ENCODE assay signal across 8 cellular contexts in genomic region chr19:17336872-17337674, GRCh38. TPM values are rescaled to one million over a fixed set of nuclear protein-coding genes. Genes with fewer than 3 reads are reported as not detected.
A peak's percentile ranks its signal among the peaks of the same experiment; 100 is the strongest.
DNase-seq lines count a peak whose midpoint lies in the region; ATAC-seq lines count a peak whose summit lies in the region.

A gene with protein sequence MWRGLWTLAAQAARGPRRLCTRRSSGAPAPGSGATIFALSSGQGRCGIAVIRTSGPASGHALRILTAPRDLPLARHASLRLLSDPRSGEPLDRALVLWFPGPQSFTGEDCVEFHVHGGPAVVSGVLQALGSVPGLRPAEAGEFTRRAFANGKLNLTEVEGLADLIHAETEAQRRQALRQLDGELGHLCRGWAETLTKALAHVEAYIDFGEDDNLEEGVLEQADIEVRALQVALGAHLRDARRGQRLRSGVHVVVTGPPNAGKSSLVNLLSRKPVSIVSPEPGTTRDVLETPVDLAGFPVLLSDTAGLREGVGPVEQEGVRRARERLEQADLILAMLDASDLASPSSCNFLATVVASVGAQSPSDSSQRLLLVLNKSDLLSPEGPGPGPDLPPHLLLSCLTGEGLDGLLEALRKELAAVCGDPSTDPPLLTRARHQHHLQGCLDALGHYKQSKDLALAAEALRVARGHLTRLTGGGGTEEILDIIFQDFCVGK (plus strand): TSS chr19:17337553. CDS start chr19:17337612, 59 bp downstream.

- H3K36me3 Mint-ChIP-seq in activated CD8-positive, alpha-beta memory T cell treated with anti-CD3 and anti-CD28 coated beads, Interleukin-2, amount 10 ng/mL, durations not matched to agents 7 days and 5 days, result peaks cover 8% of the 10 kb centered on the region

- no peak within 1 kb of the TSS for H2BK15ac ChIP-seq in mesendoderm (replicated peaks; ENCODE audit: low read depth)

- H2AK5ac ChIP-seq in mesendoderm (ENCODE audit: low read length), result no peak within 1 kb of the TSS

- H3K36me3 ChIP-seq in NT2/D1 (ENCODE audit: insufficient read depth, insufficient read length, low read length) (peaks cover 37% of the 10 kb centered on the region), endocrine pancreas (ENCODE audit: control insufficient read depth, insufficient read depth, low read length) (no peaks in the 10 kb centered on the region), mesendoderm (ENCODE audit: control insufficient read depth, insufficient read depth, low read length) (no peaks in the 10 kb centered on the region)

- peak within 1 kb of the TSS; percentile 92 for H3K27ac Mint-ChIP-seq in activated CD8-positive, alpha-beta memory T cell treated with anti-CD3 and anti-CD28 coated beads, Interleukin-2, amount 10 ng/mL, durations not matched to agents 7 days and 5 days

- H3K9ac ChIP-seq in NT2/D1 (ENCODE audit: insufficient read length, low read depth), result peak within 1 kb of the TSS; percentile 97
- peak within 1 kb of the TSS; percentile 68 for H3K9ac ChIP-seq in endocrine pancreas (ENCODE audit: control insufficient read depth, insufficient read depth, low read length)
- peak within 1 kb of the TSS; percentile 98 for H3K9ac ChIP-seq in mesendoderm (ENCODE audit: low read length)

- H3K4me3 ChIP-seq in NT2/D1 (ENCODE audit: insufficient read length, low read depth) (peak within 1 kb of the TSS; percentile 99), endocrine pancreas (ENCODE audit: control insufficient read depth, insufficient read depth, low read length) (peak within 1 kb of the TSS; percentile 95), mesendoderm (ENCODE audit: low read length) (peak within 1 kb of the TSS; percentile 89)

- H3K4me3 Mint-ChIP-seq in activated CD8-positive, alpha-beta memory T cell treated with anti-CD3 and anti-CD28 coated beads, Interleukin-2, amount 10 ng/mL, durations not matched to agents 7 days and 5 days, result peak within 1 kb of the TSS; percentile 90

- WGBS in mesendoderm (ENCODE audit: extremely low coverage, insufficient coverage, low lambda C conversion rate), result no CpG with 5 or more reads among the region's 41 CpGs

- H3K79me1 ChIP-seq in mesendoderm (ENCODE audit: low read length), result peaks cover 2% of the 10 kb centered on the region

- peak within 1 kb of the TSS; percentile 50 for H3K23ac ChIP-seq in mesendoderm (ENCODE audit: low read length)

- H4K8ac ChIP-seq in mesendoderm (ENCODE audit: low read depth, low read length), result no peak within 1 kb of the TSS

- peak within 1 kb of the TSS; percentile 54 for H3K18ac ChIP-seq in mesendoderm (ENCODE audit: low read length)

- H3K9me3 Mint-ChIP-seq in activated CD8-positive, alpha-beta memory T cell treated with anti-CD3 and anti-CD28 coated beads, Interleukin-2, amount 10 ng/mL, durations not matched to agents 7 days and 5 days (ENCODE audit: low read depth), result no peaks in the 10 kb centered on the region

- H4K5ac ChIP-seq in mesendoderm (ENCODE audit: low read length), result peak within 1 kb of the TSS; percentile 78

- H3K9me3 ChIP-seq in NT2/D1 (ENCODE audit: insufficient read depth, low read length) (peaks cover 5% of the 10 kb centered on the region; the same call in 1 of the 2 replicates), endocrine pancreas (ENCODE audit: control insufficient read depth, low read length) (no peaks in the 10 kb centered on the region)

- H3K4ac ChIP-seq in mesendoderm (ENCODE audit: low read depth, low read length), result peak within 1 kb of the TSS; percentile 49

- no peaks in the 10 kb centered on the region for H3K27me3 Mint-ChIP-seq in activated CD8-positive, alpha-beta memory T cell treated with anti-CD3 and anti-CD28 coated beads, Interleukin-2, amount 10 ng/mL, durations not matched to agents 7 days and 5 days

- ATAC-seq in GM21381 (IDR thresholded peaks at IDR 0.05; ENCODE audit: unreplicated experiment), result peak; percentile 66
- ATAC-seq in activated CD8-positive, alpha-beta memory T cell treated with anti-CD3 and anti-CD28 coated beads, Interleukin-2, amount 10 ng/mL, durations not matched to agents 7 days and 5 days, result peak; percentile 89

- peak within 1 kb of the TSS; percentile 30 for H2BK120ac ChIP-seq in mesendoderm (ENCODE audit: low read depth, low read length)

- H3K4me2 ChIP-seq in mesendoderm (ENCODE audit: low read length), result peak within 1 kb of the TSS; percentile 89

- no peaks in the 10 kb centered on the region for H3K79me2 ChIP-seq in mesendoderm (ENCODE audit: control insufficient read depth, insufficient read depth, low read length)

- peak within 1 kb of the TSS; percentile 72 for H2BK5ac ChIP-seq in mesendoderm (ENCODE audit: low read length)

- H3K27me3 ChIP-seq in NT2/D1 (ENCODE audit: insufficient read depth, insufficient read length) (no peaks in the 10 kb centered on the region), endocrine pancreas (ENCODE audit: control insufficient read depth, insufficient read depth, low read length) (no peaks in the 10 kb centered on the region), mesendoderm (ENCODE audit: insufficient read depth, low read length, poor library complexity) (no peaks in the 10 kb centered on the region)

- DNase-seq in COR-L47 (lab: John Stamatoyannopoulos, UW) (peak; percentile 99), HUDEP-2 (lab: John Stamatoyannopoulos, UW; ENCODE audit: unreplicated experiment in 76 of 76) (peak; percentile 92 to 100 (median 99)), NT2/D1 (ENCODE audit: low read depth, low spot score) (peak; percentile 100), mesendoderm (peak; percentile 100)
- peak; percentile 99 for DNase-seq in activated CD8-positive, alpha-beta memory T cell treated with anti-CD3 and anti-CD28 coated beads, Interleukin-2, amount 10 ng/mL, durations not matched to agents 7 days and 5 days
- DNase-seq in stimulated activated CD8-positive, alpha-beta memory T cell treated with anti-CD3 and anti-CD28 coated beads, Interleukin-15, amount 100 ng/mL, for 1 hour (ENCODE audit: low read depth), result peak; percentile 89

- CTCF ChIA-PET in activated CD8-positive, alpha-beta memory T cell treated with anti-CD3 and anti-CD28 coated beads, Interleukin-2, amount 10 ng/mL, durations not matched to agents 7 days and 5 days (lab: Charles Lee), result interaction anchor here (0.8 to 2.8 kb wide), 7 partner anchors 8 to 70 kb away, joined by 3 to 16 read pairs (median 6); partner anchors contain the start of genes BABAM1, DDA1 and MRPL34

- H3K4me1 Mint-ChIP-seq in activated CD8-positive, alpha-beta memory T cell treated with anti-CD3 and anti-CD28 coated beads, Interleukin-2, amount 10 ng/mL, durations not matched to agents 7 days and 5 days, result peaks cover 42% of the 10 kb centered on the region

- peaks cover 24% of the 10 kb centered on the region for H3K4me1 ChIP-seq in NT2/D1 (ENCODE audit: insufficient read depth, insufficient read length)
- no peaks in the 10 kb centered on the region for H3K4me1 ChIP-seq in endocrine pancreas (ENCODE audit: control insufficient read depth, insufficient read depth, low read length)
- no peaks in the 10 kb centered on the region for H3K4me1 ChIP-seq in mesendoderm (ENCODE audit: control insufficient read depth, low read depth, low read length)

- H3K56ac ChIP-seq in mesendoderm (ENCODE audit: low read length), result peak within 1 kb of the TSS; percentile 98

- H3K27ac ChIP-seq in mesendoderm (ENCODE audit: low read depth, low read length), result peak within 1 kb of the TSS; percentile 85

RNA-seq across cellular contexts. Expression of the gene that starts here (rescaled TPM):
- total RNA-seq in activated CD8-positive, alpha-beta memory T cell treated with anti-CD3 and anti-CD28 coated beads, Interleukin-2, amount 10 ng/mL, durations not matched to agents 7 days and 5 days, result 10 to 100 TPM; 40.4 to 44.4 TPM
- 25.9 TPM for polyA plus RNA-seq in mesendoderm (2013, experiment 1 of 2)
- polyA plus RNA-seq in mesendoderm (2013, experiment 2 of 2), result 26.0 TPM

Comparison
In these comparisons a context has a peak if more than half of its experiments do, and no peak if none do; other contexts are left out.
1. Peak in every context shown above with its lines: DNase-seq, ATAC-seq, H3K4me3 ChIP-seq and H3K27ac ChIP-seq.